ENCODE assay signal across 10 cellular contexts in the genomic region with DNA sequence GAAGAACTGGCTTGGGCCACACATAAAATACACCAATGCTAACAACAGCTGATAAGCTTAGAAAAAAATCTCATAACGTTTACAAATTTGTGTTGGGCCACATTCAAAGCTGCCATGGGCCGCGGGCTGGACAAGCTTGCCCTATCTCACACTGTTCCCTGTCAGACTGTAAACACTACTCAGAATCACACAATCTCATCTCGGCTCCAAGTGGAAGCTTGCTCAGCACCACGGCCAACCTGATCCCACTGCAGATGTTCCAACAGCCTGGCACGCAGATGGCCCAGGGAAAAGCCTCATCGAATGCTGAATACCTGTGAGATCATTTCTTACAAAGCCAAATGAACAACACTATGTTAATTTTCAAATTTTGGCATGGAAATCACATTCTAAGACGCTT.
DNase-seq lines count a peak whose midpoint lies in the region; ATAC-seq and TF ChIP-seq lines count a peak whose summit lies in the region.
"Had no signal": no experiment of that assay in that cellular context is flagged by ENCODE, and none has a peak within 500 bp of the region (broad histone marks: within the 10 kb centered on the region; RNA-seq: fewer than 3 reads in every experiment).

No MANE protein-coding gene starts in this region.

- H3K4me3 ChIP-seq in PC-3 (ENCODE audit: low read length): peak overlapping the region; percentile 17; the same call in 1 of the 2 replicates
- H3K4me3 ChIP-seq in parathyroid adenoma (ENCODE audit: low read depth, low read length): peak overlapping the region; percentile 14

- peaks cover 19% of the 10 kb centered on the region; the same call in 1 of the 2 replicates for H4K20me1 ChIP-seq in PC-3 (ENCODE audit: low read length)

- H3K27me3 ChIP-seq in PC-3 (ENCODE audit: low read length) (no peaks in the 10 kb centered on the region), parathyroid adenoma (ENCODE audit: control insufficient read depth, insufficient read depth, low read length) (no peaks in the 10 kb centered on the region)

- H3K4me3 Mint-ChIP-seq in endothelial cell (ENCODE audit: unreplicated experiment): no peak overlapping the region

- H2AFZ ChIP-seq in PC-3 (ENCODE audit: low read length): no peak overlapping the region
- H2AFZ ChIP-seq in parathyroid adenoma: no peak overlapping the region

- POLR2A ChIA-PET in PC-3 (lab: Charles Lee; ENCODE audit: unreplicated experiment): interaction anchor here (0.6 kb wide), 2 partner anchors 19 to 127 kb away, joined by 4 to 11 read pairs; no protein-coding TSS in a partner anchor

- peaks cover 4% of the 10 kb centered on the region for H3F3A ChIP-seq in PC-3 (ENCODE audit: low read length, unreplicated experiment)

- peak; percentile 64 for ATAC-seq in PC-3

- H3K4me2 ChIP-seq in PC-3 (ENCODE audit: low read length) (peak overlapping the region; percentile 54), parathyroid adenoma (ENCODE audit: low read length) (peak overlapping the region; percentile 43)

- TF ChIP-seq CTCF in PC-3 (conservative IDR thresholded peaks at IDR 0.05; ENCODE audit: low read depth, low read length): no peak
- TF ChIP-seq CTCF in endothelial cell (IDR thresholded peaks at IDR 0.05; ENCODE audit: unreplicated experiment): no peak
- TF ChIP-seq CTCF in parathyroid adenoma (IDR thresholded peaks at IDR 0.05): no peak

- CTCF ChIA-PET in PC-3 (lab: Charles Lee): no interaction called here

- H3K4me1 ChIP-seq in PC-3 (ENCODE audit: insufficient read depth, low read length): peaks cover 27% of the 10 kb centered on the region
- peaks cover 46% of the 10 kb centered on the region for H3K4me1 ChIP-seq in parathyroid adenoma

- H3K79me2 ChIP-seq in PC-3 (ENCODE audit: low read length) (peaks cover 93% of the 10 kb centered on the region), parathyroid adenoma (peaks cover 76% of the 10 kb centered on the region)

- DNase-seq in NCI-H82 (lab: John Stamatoyannopoulos, UW) (peak; percentile 69), NCI-H82 treated with DMSO at 0.1 percent for 48 hours (lab: John Stamatoyannopoulos, UW; ENCODE audit: unreplicated experiment) (no peak), PC-3 (no peak), endothelial cell (ENCODE audit: low spot score) (no peak), NCI-H748 treated with DMSO at 0.1 percent for 48 hours (lab: John Stamatoyannopoulos, UW) (no peak), ureter (ENCODE audit: low spot score) (no peak)
- no peak for DNase-seq in stimulated activated CD4-positive, alpha-beta T cell treated with anti-CD3 and anti-CD28 coated beads, Interleukin-4, amount 100 ng/mL, for 1 hour
- DNase-seq: 8988T; effector CD4-positive, alpha-beta T cell had no signal

- H3K36me3 Mint-ChIP-seq in endothelial cell (ENCODE audit: low read depth, unreplicated experiment): peaks cover 15% of the 10 kb centered on the region

- no peaks in the 10 kb centered on the region for H3K9me3 Mint-ChIP-seq in endothelial cell (ENCODE audit: unreplicated experiment)

- peaks cover 3% of the 10 kb centered on the region; the same call in 1 of the 2 replicates for H3K36me3 ChIP-seq in PC-3 (ENCODE audit: low read depth, low read length)
- H3K36me3 ChIP-seq in parathyroid adenoma (ENCODE audit: control insufficient read depth, insufficient read depth, low read length): no peaks in the 10 kb centered on the region

- H3K27ac Mint-ChIP-seq in endothelial cell (ENCODE audit: unreplicated experiment): peak overlapping the region; percentile 65

- no peaks in the 10 kb centered on the region for H3K9me2 ChIP-seq in PC-3 (replicated peaks; ENCODE audit: low read length)

- no TSS peak for BruUV-seq in PC-3 (replicated peaks; lab: Mats Ljungman, UMichigan)

- H3K27ac ChIP-seq in PC-3 (ENCODE audit: low read length) (peak overlapping the region; percentile 97), parathyroid adenoma (peak overlapping the region; percentile 25)

- peaks cover 9% of the 10 kb centered on the region for H3K27me3 Mint-ChIP-seq in endothelial cell (ENCODE audit: unreplicated experiment)

- no peaks in the 10 kb centered on the region for H3K9me3 ChIP-seq in PC-3 (ENCODE audit: low read length)
- H3K9me3 ChIP-seq in parathyroid adenoma (ENCODE audit: control insufficient read depth, low read length): no peaks in the 10 kb centered on the region

- H3K4me1 Mint-ChIP-seq in endothelial cell (ENCODE audit: unreplicated experiment): peaks cover 54% of the 10 kb centered on the region

- intact Hi-C loops in PC-3 (cut with micrococcal nuclease): loop anchor here (2.0 kb wide), 1 partner anchor 42 kb away; no protein-coding TSS in a partner anchor

- H3K9ac ChIP-seq in PC-3 (ENCODE audit: low read length) (peak overlapping the region; percentile 71), parathyroid adenoma (no peak overlapping the region)
